ENCODE assay signal across 1 cellular context in the genomic region with DNA sequence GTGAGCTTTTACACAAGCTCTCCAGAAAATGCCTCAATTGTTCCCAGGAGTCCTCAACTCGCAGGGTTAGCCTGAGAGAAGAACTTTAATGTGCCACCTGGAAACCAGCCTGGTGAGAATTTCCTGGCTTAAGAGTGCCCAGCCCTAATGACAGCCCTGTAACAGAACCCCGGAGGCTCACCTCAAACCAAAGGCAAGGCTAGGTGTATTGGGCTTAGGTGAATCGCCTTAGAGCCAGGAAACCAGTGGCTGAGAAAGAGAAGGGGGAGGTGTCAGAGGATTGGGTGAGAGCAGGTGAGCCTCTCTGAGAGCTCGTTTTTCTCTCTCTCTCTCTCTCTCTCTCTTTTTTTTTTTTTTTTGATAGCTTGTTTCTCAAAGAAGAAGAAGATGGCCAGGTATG.
TF ChIP-seq lines count a peak whose summit lies in the region.

No MANE protein-coding gene starts in this region.

TF ChIP-seq in K562, 482 proteins besides CTCF, POLR2A, EP300 and RAD21:
- TF ChIP-seq, protein P1, sequence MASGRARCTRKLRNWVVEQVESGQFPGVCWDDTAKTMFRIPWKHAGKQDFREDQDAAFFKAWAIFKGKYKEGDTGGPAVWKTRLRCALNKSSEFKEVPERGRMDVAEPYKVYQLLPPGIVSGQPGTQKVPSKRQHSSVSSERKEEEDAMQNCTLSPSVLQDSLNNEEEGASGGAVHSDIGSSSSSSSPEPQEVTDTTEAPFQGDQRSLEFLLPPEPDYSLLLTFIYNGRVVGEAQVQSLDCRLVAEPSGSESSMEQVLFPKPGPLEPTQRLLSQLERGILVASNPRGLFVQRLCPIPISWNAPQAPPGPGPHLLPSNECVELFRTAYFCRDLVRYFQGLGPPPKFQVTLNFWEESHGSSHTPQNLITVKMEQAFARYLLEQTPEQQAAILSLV (tag; IDR thresholded peaks at IDR 0.05): no peak
- TF ChIP-seq CHD4 (IDR thresholded peaks at IDR 0.05; ENCODE audit: insufficient read depth, insufficient replicate concordance, low read depth, low read length, poor library complexity, severe bottlenecking): no peak
